32 cellular contexts compared by ENCODE assay signal in the genomic region with DNA sequence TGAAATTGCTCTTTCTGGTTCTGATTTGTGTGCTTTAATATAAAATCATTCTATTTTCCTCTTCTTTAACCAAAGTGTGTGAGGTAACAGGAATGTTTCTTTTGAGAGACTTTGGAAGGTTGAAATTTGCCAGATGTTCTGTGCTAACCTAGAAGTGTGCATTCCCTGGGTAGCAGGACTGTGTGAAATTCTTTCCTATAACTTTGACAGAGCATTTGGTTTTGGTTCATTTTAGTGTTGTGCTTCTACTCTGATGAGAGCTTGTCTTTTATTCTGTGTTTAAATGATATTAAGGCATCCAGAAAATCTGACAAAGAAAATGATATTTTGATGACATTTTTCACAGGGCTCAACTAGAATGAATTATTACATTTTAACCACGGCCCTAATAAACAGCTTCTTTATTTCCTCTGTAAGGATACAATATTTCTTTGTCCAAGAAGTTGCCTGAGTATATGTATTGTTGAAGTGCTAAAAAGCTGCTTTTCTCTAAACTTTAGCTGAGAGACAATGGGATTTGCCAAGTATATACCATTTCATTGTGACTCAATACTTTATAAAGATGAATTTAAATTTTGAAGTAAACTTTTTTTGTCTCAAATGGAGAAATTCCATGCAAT. TPM values are rescaled to one million over a fixed set of nuclear protein-coding genes. Genes with fewer than 3 reads are reported as not detected.
"Had no signal": no experiment of that assay in that cellular context is flagged by ENCODE, and none has a peak within 500 bp of the region (broad histone marks: within the 10 kb centered on the region; RNA-seq: fewer than 3 reads in every experiment).

No MANE protein-coding gene starts in this region.

- H3K4me3 ChIP-seq: esophagus muscularis mucosa, gastrocnemius medialis, pancreas, psoas muscle, right atrium auricular region, smooth muscle cell, testis, transverse colon had no signal

- H3K36me3 ChIP-seq: brain microvascular endothelial cell, esophagus muscularis mucosa, gastrocnemius medialis, pancreas, right atrium auricular region, transverse colon had no signal

- H3K9me3 ChIP-seq: esophagus muscularis mucosa, gastrocnemius medialis, pancreas, psoas muscle, right atrium auricular region, testis, transverse colon had no signal

- H3K9me3 Mint-ChIP-seq: activated naive CD4-positive, alpha-beta T cell treated with anti-CD3 and anti-CD28 coated beads for 36 hours; activated naive CD8-positive, alpha-beta T cell treated with anti-CD3 and anti-CD28 coated beads for 36 hours; activated T-helper 1 cell treated with anti-CD3 and anti-CD28 coated beads, Interleukin-12 subunit alpha, Interleukin-12 subunit beta, Interleukin-2, Interleukin-4 antibody, amounts not matched to agents 30 ng/mL and 10 ng/mL and 1 ng/mL, durations not matched to agents 14 hours and 24 hours and 36 hours; naive thymus-derived CD4-positive, alpha-beta T cell had no signal

- H3K36me3 Mint-ChIP-seq: activated naive CD8-positive, alpha-beta T cell treated with anti-CD3 and anti-CD28 coated beads for 36 hours had no signal

- H3K4me3 Mint-ChIP-seq: activated naive CD4-positive, alpha-beta T cell treated with anti-CD3 and anti-CD28 coated beads for 36 hours; activated naive CD8-positive, alpha-beta T cell treated with anti-CD3 and anti-CD28 coated beads for 36 hours; activated T-helper 1 cell treated with anti-CD3 and anti-CD28 coated beads, Interleukin-12 subunit alpha, Interleukin-12 subunit beta, Interleukin-2, Interleukin-4 antibody, amounts not matched to agents 30 ng/mL and 10 ng/mL and 1 ng/mL, durations not matched to agents 14 hours and 24 hours and 36 hours; naive thymus-derived CD4-positive, alpha-beta T cell had no signal

- ATAC-seq: gastrocnemius medialis; left cardiac atrium; left ventricle myocardium superior; naive thymus-derived CD4-positive, alpha-beta T cell; pancreas; psoas muscle had no signal

- H3K27me3 ChIP-seq: brain microvascular endothelial cell, esophagus muscularis mucosa, gastrocnemius medialis, pancreas, right atrium auricular region, testis, transverse colon had no signal

- H3K27me3 Mint-ChIP-seq: activated naive CD8-positive, alpha-beta T cell treated with anti-CD3 and anti-CD28 coated beads for 36 hours had no signal

- DNase-seq: activated CD4-positive, alpha-beta T cell treated with anti-CD3 and anti-CD28 coated beads for 4 hours; activated CD4-positive, alpha-beta T cell treated with anti-CD3 and anti-CD28 coated beads, Interleukin-2, amount 50 U/mL, for 48 hours; activated CD8-positive, alpha-beta memory T cell treated with anti-CD3 and anti-CD28 coated beads, Interleukin-2, amount 50 U/mL, for 4 hours; activated effector memory CD4-positive, alpha-beta T cell treated with anti-CD3 and anti-CD28 coated beads, Interleukin-2, amount 50 U/mL, for 16 hours; activated naive CD4-positive, alpha-beta T cell treated with anti-CD3 and anti-CD28 coated beads for 36 hours; activated naive CD8-positive, alpha-beta T cell treated with anti-CD3 and anti-CD28 coated beads for 36 hours; activated T-cell treated with anti-CD3 and anti-CD28 coated beads, Interleukin-2, amount 50 U/mL, for 1 hour; amniotic stem cell; brain microvascular endothelial cell; central memory CD4-positive, alpha-beta T cell; dermis blood vessel endothelial cell; effector CD4-positive, alpha-beta T cell; gastrocnemius medialis; glutamatergic neuron; left cardiac atrium; left ventricle myocardium superior; midbrain; naive thymus-derived CD4-positive, alpha-beta T cell; nucleus accumbens; pancreas; psoas muscle; stimulated activated naive CD4-positive, alpha-beta T cell; testis; transverse colon had no signal

- H3K27ac Mint-ChIP-seq: activated naive CD4-positive, alpha-beta T cell treated with anti-CD3 and anti-CD28 coated beads for 36 hours; activated naive CD8-positive, alpha-beta T cell treated with anti-CD3 and anti-CD28 coated beads for 36 hours; activated T-helper 1 cell treated with anti-CD3 and anti-CD28 coated beads, Interleukin-12 subunit alpha, Interleukin-12 subunit beta, Interleukin-2, Interleukin-4 antibody, amounts not matched to agents 30 ng/mL and 10 ng/mL and 1 ng/mL, durations not matched to agents 14 hours and 24 hours and 36 hours; naive thymus-derived CD4-positive, alpha-beta T cell had no signal

- H3K27ac ChIP-seq: brain microvascular endothelial cell, esophagus muscularis mucosa, gastrocnemius medialis, pancreas, psoas muscle, right atrium auricular region, testis, transverse colon, VCaP had no signal

- H3K4me1 ChIP-seq: esophagus muscularis mucosa, gastrocnemius medialis, psoas muscle, right atrium auricular region, testis had no signal

RNA-seq across cellular contexts. Expression of gene DLX1, which starts 34.7 kb away (rescaled TPM):
- total RNA-seq: activated CD8-positive, alpha-beta memory T cell treated with anti-CD3 and anti-CD28 coated beads for 36 hours; activated naive CD4-positive, alpha-beta T cell treated with anti-CD3 and anti-CD28 coated beads for 36 hours; activated T-helper 1 cell treated with anti-CD3 and anti-CD28 coated beads, Interleukin-12 subunit alpha, Interleukin-12 subunit beta, Interleukin-2, Interleukin-4 antibody, amounts not matched to agents 30 ng/mL and 10 ng/mL and 1 ng/mL, durations not matched to agents 14 hours and 24 hours and 36 hours; dermis blood vessel endothelial cell; left ventricle myocardium superior; lung microvascular endothelial cell; naive thymus-derived CD4-positive, alpha-beta T cell; right atrium auricular region; T-helper 1 cell treated with Interleukin-12 subunit alpha and Interleukin-12 subunit beta and Interleukin-4 antibody, amounts not matched to agents 30 ng/mL and 1 ng/mL, for 36 hours; testis; transverse colon had no signal
- polyA plus RNA-seq: naive thymus-derived CD4-positive, alpha-beta T cell had no signal

RNA-seq across cellular contexts. Expression of gene DLX2, which starts 52.1 kb away (rescaled TPM):
- total RNA-seq: activated CD8-positive, alpha-beta memory T cell treated with anti-CD3 and anti-CD28 coated beads for 36 hours; activated naive CD4-positive, alpha-beta T cell treated with anti-CD3 and anti-CD28 coated beads for 36 hours; activated naive CD8-positive, alpha-beta T cell treated with anti-CD3 and anti-CD28 coated beads for 36 hours; activated T-helper 1 cell treated with anti-CD3 and anti-CD28 coated beads, Interleukin-12 subunit alpha, Interleukin-12 subunit beta, Interleukin-2, Interleukin-4 antibody, amounts not matched to agents 30 ng/mL and 10 ng/mL and 1 ng/mL, durations not matched to agents 14 hours and 24 hours and 36 hours; dermis blood vessel endothelial cell; esophagus muscularis mucosa; gastrocnemius medialis; left cardiac atrium; left ventricle myocardium superior; pancreas; psoas muscle; right atrium auricular region; T-helper 1 cell treated with Interleukin-12 subunit alpha and Interleukin-12 subunit beta and Interleukin-4 antibody, amounts not matched to agents 30 ng/mL and 1 ng/mL, for 36 hours had no signal
- polyA plus RNA-seq: naive thymus-derived CD4-positive, alpha-beta T cell; pancreas; psoas muscle had no signal
